ENCODE assay signal across 14 cellular contexts in genomic region chr11:112162761-112163669, GRCh38. TPM values are rescaled to one million over a fixed set of nuclear protein-coding genes. Genes with fewer than 3 reads are reported as not detected.
A peak's percentile ranks its signal among the peaks of the same experiment; 100 is the strongest.
DNase-seq lines count a peak whose midpoint lies in the region; ATAC-seq, FAIRE-seq and TF ChIP-seq lines count a peak whose summit lies in the region.
"Had no signal": no experiment of that assay in that cellular context is flagged by ENCODE, and none has a peak within 500 bp of the region (broad histone marks: within the 10 kb centered on the region; RNA-seq: fewer than 3 reads in every experiment).

No MANE protein-coding gene starts in this region.

- peak overlapping the region; percentile 30 to 81 for H3K4me3 Mint-ChIP-seq in CD14-positive monocyte
- H3K4me3 Mint-ChIP-seq: activated CD4-positive, alpha-beta T cell treated with anti-CD3 and anti-CD28 coated beads for 36 hours had no signal

- no peak overlapping the region for H2BK12ac ChIP-seq in trophoblast cell (ENCODE audit: low read length)

- no peak overlapping the region for H4K8ac ChIP-seq in trophoblast cell (ENCODE audit: low read depth, low read length)

- H3K18ac ChIP-seq in trophoblast cell (ENCODE audit: low read length), result no peak overlapping the region

- H3K79me1 ChIP-seq in trophoblast cell (ENCODE audit: low read length), result no peaks in the 10 kb centered on the region

- WGBS in pancreas, 2 donors, result 48 to 51% methylated on average over 6 of the region's 6 CpGs
- 100% methylated on average over 1 of the region's 6 CpGs for WGBS in trophoblast cell (ENCODE audit: extremely low coverage, insufficient coverage, insufficient read length)

- peaks cover 0 to 4% (median 1%) of the 10 kb centered on the region in 7 donors for H3K9me3 Mint-ChIP-seq in CD14-positive monocyte

- DNase-seq in CD14-positive monocyte (ENCODE audit: low spot score), result no peak
- DNase-seq in SJSA1 (ENCODE audit: low read depth in 1 of 2, low spot score in 2 of 2), result peak in 1 of 2 experiments; percentile 43
- peak; percentile 44 to 50 for DNase-seq in fibroblast of lung (ENCODE audit: low read depth in 2 of 2)
- DNase-seq in pancreas, result no peak
- DNase-seq in stimulated activated CD4-positive, alpha-beta T cell treated with anti-CD3 and anti-CD28 coated beads, Interleukin-1b, Interleukin-23, amount 100 ng/mL, for 48 hours, result no peak
- no peak for DNase-seq in trophoblast cell
- DNase-seq in G401 (ENCODE audit: low spot score), result no peak
- DNase-seq in SKM-1 treated with dmso at 0.1 percent for 144 hours (lab: John Stamatoyannopoulos, UW; ENCODE audit: unreplicated experiment), result no peak
- DNase-seq: activated CD4-positive, alpha-beta T cell treated with anti-CD3 and anti-CD28 coated beads for 36 hours; activated gamma-delta T cell treated with Interleukin-2 at 50 U/mL for 16 hours; cortex of kidney; NCI-H510A; stimulated activated naive CD4-positive, alpha-beta T cell had no signal

- H3K4me3 ChIP-seq in SJSA1, result no peak overlapping the region
- H3K4me3 ChIP-seq in fibroblast of lung (replicated peaks in 1 of 4; ENCODE audit: control extremely low read depth in 1 of 4, insufficient read depth in 1 of 4, low read depth in 3 of 4, low read length in 4 of 4), result no peak overlapping the region
- peak overlapping the region in 1 of 4 donors; percentile 25 for H3K4me3 ChIP-seq in pancreas
- H3K4me3 ChIP-seq in trophoblast cell (ENCODE audit: low read depth, low read length), result no peak overlapping the region

- H3K9me3 ChIP-seq in SJSA1 (replicated peaks), result no peaks in the 10 kb centered on the region
- H3K9me3 ChIP-seq in fibroblast of lung (ENCODE audit: control insufficient read depth, insufficient read depth, low read depth, low read length), result no peaks in the 10 kb centered on the region
- H3K9me3 ChIP-seq in pancreas, result no peaks in the 10 kb centered on the region
- H3K9me3 ChIP-seq in trophoblast cell (ENCODE audit: insufficient read depth, low read depth, low read length), result no peaks in the 10 kb centered on the region

- H3K23ac ChIP-seq in trophoblast cell (ENCODE audit: low read length), result no peak overlapping the region

- H3K14ac ChIP-seq in trophoblast cell (ENCODE audit: low read length), result no peak overlapping the region

- H3K27ac ChIP-seq in SJSA1, result peak overlapping the region; percentile 63
- no peak overlapping the region for H3K27ac ChIP-seq in fibroblast of lung (ENCODE audit: insufficient read depth, low read length)
- H3K27ac ChIP-seq in pancreas, result peak overlapping the region in 2 of 4 donors; percentile 19 to 24
- no peak overlapping the region for H3K27ac ChIP-seq in trophoblast cell (ENCODE audit: low read depth, low read length)

- H2BK120ac ChIP-seq in trophoblast cell (ENCODE audit: insufficient read depth, low read length, poor library complexity), result no peak overlapping the region

- H3K36me3 ChIP-seq in SJSA1 (no peaks in the 10 kb centered on the region), fibroblast of lung (ENCODE audit: control insufficient read depth, insufficient read depth, low read length) (no peaks in the 10 kb centered on the region), pancreas (no peaks in the 10 kb centered on the region), trophoblast cell (ENCODE audit: control insufficient read depth in 1 of 2, insufficient read depth in 2 of 2, low read length in 2 of 2) (no peaks in the 10 kb centered on the region)

- peaks cover 2 to 5% of the 10 kb centered on the region in 2 donors for H3K36me3 Mint-ChIP-seq in CD14-positive monocyte

- H3K4me1 Mint-ChIP-seq in CD14-positive monocyte, result peaks cover 66% of the 10 kb centered on the region

- H4K12ac ChIP-seq in trophoblast cell (ENCODE audit: low read depth, low read length), result no peak overlapping the region

- peak overlapping the region in 5 of 7 donors; percentile 50 to 87 (median 70) for H3K27ac Mint-ChIP-seq in CD14-positive monocyte
- H3K27ac Mint-ChIP-seq: activated CD4-positive, alpha-beta T cell treated with anti-CD3 and anti-CD28 coated beads for 36 hours had no signal

- no peak for FAIRE-seq in pancreas (lab: Jason Lieb, UNC)

- H2BK5ac ChIP-seq in trophoblast cell (ENCODE audit: low read depth, low read length, poor library complexity), result no peak overlapping the region

- peaks cover 30% of the 10 kb centered on the region for H3K4me1 ChIP-seq in SJSA1 (replicated peaks)
- no peaks in the 10 kb centered on the region for H3K4me1 ChIP-seq in fibroblast of lung (ENCODE audit: control insufficient read depth, extremely low read depth, insufficient read depth, low read length)
- peaks cover 0 to 13% (median 0%) of the 10 kb centered on the region in 3 donors for H3K4me1 ChIP-seq in pancreas
- H3K4me1 ChIP-seq in trophoblast cell (ENCODE audit: control insufficient read depth in 1 of 2, insufficient read depth in 2 of 2, low read length in 2 of 2), result no peaks in the 10 kb centered on the region

- no peak overlapping the region for H3K4ac ChIP-seq in trophoblast cell (ENCODE audit: low read depth, low read length)

- intact Hi-C loops in CD14-positive monocyte (cut with micrococcal nuclease), result no loop called here
- intact Hi-C loops in pancreas (cut with DNase I), result no loop called here

- TF ChIP-seq CTCF in CD14-positive monocyte (IDR thresholded peaks at IDR 0.05), result no peak
- no peak for TF ChIP-seq CTCF in fibroblast of lung (conservative IDR thresholded peaks at IDR 0.05 in 1 of 2, IDR thresholded peaks at IDR 0.05 in 1 of 2; ENCODE audit: low read depth in 1 of 2, low read length in 2 of 2)
- no peak for TF ChIP-seq CTCF in pancreas (IDR thresholded peaks at IDR 0.05)

- H4K91ac ChIP-seq in trophoblast cell (ENCODE audit: low read depth, low read length), result no peak overlapping the region

- in situ Hi-C loops in G401 (cut with HindIII; ENCODE audit: low sequenced_read_pairs), result no loop called here

- no peaks in the 10 kb centered on the region for H4K20me1 ChIP-seq in fibroblast of lung (ENCODE audit: control insufficient read depth, extremely low read depth, insufficient read depth, low read length)

- H3K9ac ChIP-seq in fibroblast of lung (ENCODE audit: insufficient read depth, low read length) (no peak overlapping the region), trophoblast cell (ENCODE audit: low read length) (no peak overlapping the region)

- H3K27me3 ChIP-seq in SJSA1 (replicated peaks) (no peaks in the 10 kb centered on the region), fibroblast of lung (ENCODE audit: control insufficient read depth, insufficient read depth, low read length) (no peaks in the 10 kb centered on the region), pancreas (no peaks in the 10 kb centered on the region), trophoblast cell (ENCODE audit: insufficient read depth, low read length) (no peaks in the 10 kb centered on the region)

- no peak overlapping the region for H2AK5ac ChIP-seq in trophoblast cell (ENCODE audit: low read length)

- H2AFZ ChIP-seq in fibroblast of lung (ENCODE audit: low read length), result no peak overlapping the region
- no peak overlapping the region for H2AFZ ChIP-seq in trophoblast cell (ENCODE audit: insufficient read depth, low read length, poor library complexity)

- H3K79me2 ChIP-seq in fibroblast of lung (ENCODE audit: control insufficient read depth, insufficient read depth, low read length), result no peaks in the 10 kb centered on the region
- no peaks in the 10 kb centered on the region for H3K79me2 ChIP-seq in trophoblast cell (ENCODE audit: control insufficient read depth, insufficient read depth, low read length, poor library complexity)

- H3K4me2 ChIP-seq in fibroblast of lung (ENCODE audit: extremely low read depth, insufficient read depth, low read length) (no peak overlapping the region), trophoblast cell (ENCODE audit: low read length) (no peak overlapping the region)

- peaks cover 0 to 1% (median 0%) of the 10 kb centered on the region in 3 donors for H3K27me3 Mint-ChIP-seq in CD14-positive monocyte (ENCODE audit: low read depth in 3 of 3)

- peak in 3 of 4 donors; percentile 19 to 57 (median 31) for ATAC-seq in pancreas
- ATAC-seq: activated CD4-positive, alpha-beta T cell treated with anti-CD3 and anti-CD28 coated beads for 36 hours had no signal

RNA-seq across cellular contexts. Expression of gene IL18, which starts 0.9 kb away (rescaled TPM):
- 10 to 100 TPM; 11.7 to 16.2 TPM for polyA plus RNA-seq in CD14-positive monocyte
- 1.2 and 2.1 TPM in 2 replicates for total RNA-seq in SJSA1 (2014; rRNA removed; shearing (Covaris generic))
- 0.17 and 0.26 TPM in 2 replicates for total RNA-seq in fibroblast of lung
- polyA plus RNA-seq in fibroblast of lung, result 0.23 and 0.77 TPM in 2 replicates
- polyA plus RNA-seq in fibroblast of lung (2012), result 0.19 and 0.39 TPM in 2 replicates
- polyA minus RNA-seq in fibroblast of lung (ENCODE audit: low replicate concordance), result not detected in 2 replicates
- total RNA-seq in pancreas, result 10 to 100 TPM in 1 of 6 donors, 1 to 10 TPM in 4, under 1 TPM in 1; 0.83 to 12.1 (median 4.5) TPM
- polyA plus RNA-seq in pancreas, result 1 to 10 TPM; 9.1 to 9.8 TPM
- polyA plus RNA-seq in trophoblast cell (2013), result 0.63 and 0.82 TPM in 2 replicates
- total RNA-seq in G401 (2014; rRNA removed; shearing (Covaris generic)), result not detected in 2 replicates
- total RNA-seq: activated CD4-positive, alpha-beta T cell treated with anti-CD3 and anti-CD28 coated beads for 36 hours; myocyte had no signal

RNA-seq across cellular contexts. Expression of gene TEX12, which starts 4.2 kb away (rescaled TPM):
- polyA plus RNA-seq in CD14-positive monocyte, result not detected
- total RNA-seq in SJSA1 (2014; rRNA removed; shearing (Covaris generic)), result 0.16 TPM in 1 of 2 replicates, not detected in the other
- total RNA-seq in fibroblast of lung, result 0.17 TPM in 1 of 2 replicates, not detected in the other
- 0.09 TPM in 1 of 2 replicates, not detected in the other for polyA plus RNA-seq in fibroblast of lung
- 0.15 TPM in 1 of 2 replicates, not detected in the other for polyA plus RNA-seq in fibroblast of lung (2012)
- polyA minus RNA-seq in fibroblast of lung (ENCODE audit: low replicate concordance), result not detected in 2 replicates
- not detected for total RNA-seq in pancreas
- polyA plus RNA-seq in pancreas, result under 1 TPM in 1 of 2 donors, not detected in 1; 0.19 TPM
- polyA plus RNA-seq in trophoblast cell (2013), result 0.04 TPM in 1 of 2 replicates, not detected in the other
- not detected in 2 replicates for total RNA-seq in G401 (2014; rRNA removed; shearing (Covaris generic))
- total RNA-seq: myocyte had no signal

RNA-seq across cellular contexts. Expression of gene BCO2, which starts 12.3 kb away (rescaled TPM):
- polyA plus RNA-seq in CD14-positive monocyte (under 1 TPM in 1 of 2 donors, not detected in 1; 0.20 TPM), fibroblast of lung (0.36 and 0.42 TPM in 2 replicates), pancreas (1 to 10 TPM; 3.4 to 10.0 TPM)
- 0.42 TPM in 1 of 2 replicates, not detected in the other for total RNA-seq in SJSA1 (2014; rRNA removed; shearing (Covaris generic))
- total RNA-seq in fibroblast of lung (1.0 and 2.1 TPM in 2 replicates), pancreas (1 to 10 TPM in 5 of 6 donors, under 1 TPM in 1; 0.59 to 4.1 (median 1.7) TPM)
- polyA plus RNA-seq in fibroblast of lung (2012), result 0.40 and 0.63 TPM in 2 replicates
- not detected in 2 replicates for polyA minus RNA-seq in fibroblast of lung (ENCODE audit: low replicate concordance)
- 0.51 and 0.58 TPM in 2 replicates for polyA plus RNA-seq in trophoblast cell (2013)
- 1.1 TPM in 1 of 2 replicates, not detected in the other for total RNA-seq in G401 (2014; rRNA removed; shearing (Covaris generic))

Comparison
In these comparisons a context has a peak if more than half of its experiments do, and no peak if none do; other contexts are left out.
1. DNase-seq: peak in fibroblast of lung (2 of 2); none in CD14-positive monocyte (single experiment), pancreas (0 of 6), stimulated activated CD4-positive, alpha-beta T cell treated with anti-CD3 and anti-CD28 coated beads, Interleukin-1b, Interleukin-23, amount 100 ng/mL, for 48 hours (single experiment), trophoblast cell (0 of 2), G401 (single experiment) and SKM-1 treated with dmso at 0.1 percent for 144 hours (single experiment).